1 cellular context compared by ENCODE assay signal in genomic region chr18:31177369-31177768, GRCh38. TPM values are rescaled to one million over a fixed set of nuclear protein-coding genes. Genes with fewer than 3 reads are reported as not detected.
"Had no signal": no experiment of that assay in that cellular context is flagged by ENCODE, and none has a peak within 500 bp of the region (broad histone marks: within the 10 kb centered on the region; RNA-seq: fewer than 3 reads in every experiment).

No MANE protein-coding gene starts in this region.

RNA-seq across cellular contexts. Expression of gene DSC1, which starts 14.7 kb away (rescaled TPM):
- total RNA-seq: G401 had no signal
